Comparison of ENCODE assay signal across 8 cellular contexts in genomic region chr18:13003466-13003896, GRCh38. TPM values are rescaled to one million over a fixed set of nuclear protein-coding genes. Genes with fewer than 3 reads are reported as not detected.
DNase-seq lines count a peak whose midpoint lies in the region; ATAC-seq and TF ChIP-seq lines count a peak whose summit lies in the region.

No MANE protein-coding gene starts in this region.

- no peaks in the 10 kb centered on the region for H3K9me3 ChIP-seq in prostate gland

- H3K4me3 ChIP-seq in fibroblast of pulmonary artery (replicated peaks; ENCODE audit: low read depth, low read length) (no peak overlapping the region), prostate gland (no peak overlapping the region)

- 63% methylated on average over 7 of the region's 7 CpGs for WGBS in prostate gland

- POLR2A ChIA-PET in RWPE1 (lab: Yijun Ruan, JAX; ENCODE audit: low non-redundant PET), result no interaction called here

- H3K27ac ChIP-seq in RWPE1 (no peak overlapping the region), prostate gland (no peak overlapping the region)

- ATAC-seq in HG02642 (IDR thresholded peaks at IDR 0.05; ENCODE audit: poor library complexity, unreplicated experiment) (peak; percentile 43), GM18873 (IDR thresholded peaks at IDR 0.05; ENCODE audit: low FRiP score, unreplicated experiment) (no peak)

- H3K36me3 ChIP-seq in prostate gland, result peaks cover 0 to 5% of the 10 kb centered on the region in 2 donors

- CTCF ChIA-PET in RWPE1 (lab: Yijun Ruan, JAX), result interaction anchor here (0.6 kb wide), 1 partner anchor 527 kb away, joined by 3 read pairs; no protein-coding TSS in a partner anchor

- peak; percentile 28 for TF ChIP-seq CTCF in RWPE1 (conservative IDR thresholded peaks at IDR 0.05; ENCODE audit: low read depth)
- TF ChIP-seq CTCF in fibroblast of pulmonary artery (IDR thresholded peaks at IDR 0.05; ENCODE audit: low read length, missing control alignments), result peak; percentile 57
- TF ChIP-seq CTCF in prostate gland (IDR thresholded peaks at IDR 0.05), result peak in 3 of 4 experiments; percentile 6 to 34 (median 31)

- peak; percentile 49 for DNase-seq in DMS53 (lab: John Stamatoyannopoulos, UW)
- no peak for DNase-seq in DMS53 treated with DMSO at 0.1 percent for 48 hours (lab: John Stamatoyannopoulos, UW; ENCODE audit: unreplicated experiment)
- DNase-seq in RWPE1 (ENCODE audit: low spot score), result peak; percentile 24
- peak; percentile 82 for DNase-seq in fibroblast of pulmonary artery (ENCODE audit: low read depth)
- DNase-seq in prostate gland (ENCODE audit: low spot score), result peak; percentile 23
- no peak for DNase-seq in DMS79 treated with DMSO at 0.1 percent for 48 hours (lab: John Stamatoyannopoulos, UW)

- H3K4me1 ChIP-seq in prostate gland (replicated peaks), result no peaks in the 10 kb centered on the region

- TF ChIP-seq POLR2A in prostate gland (IDR thresholded peaks at IDR 0.05), result no peak

- H3K27me3 ChIP-seq in prostate gland (replicated peaks; ENCODE audit: insufficient read depth), result no peaks in the 10 kb centered on the region

- intact Hi-C loops in prostate gland (cut with DNase I), result no loop called here

RNA-seq across cellular contexts. Expression of gene CEP192, which starts 12.3 kb away (rescaled TPM):
- total RNA-seq in prostate gland, result 10 to 100 TPM; 17.2 to 37.3 TPM

RNA-seq across cellular contexts. Expression of gene SEH1L, which starts 55.7 kb away (rescaled TPM):
- 10 to 100 TPM; 35.9 to 46.6 TPM for total RNA-seq in prostate gland

Comparison
In these comparisons a context has a peak if more than half of its experiments do, and no peak if none do; other contexts are left out.
1. DNase-seq: peak in DMS53 (single experiment), RWPE1 (single experiment), fibroblast of pulmonary artery (single experiment) and prostate gland (single experiment); none in DMS53 treated with DMSO at 0.1 percent for 48 hours (single experiment) and DMS79 treated with DMSO at 0.1 percent for 48 hours (single experiment).
2. Peak in every context shown above with its lines, with median percentiles within 50 percentile points of each other: CTCF ChIP-seq.